Comparison of ENCODE assay signal across 38 cellular contexts in the genomic region with DNA sequence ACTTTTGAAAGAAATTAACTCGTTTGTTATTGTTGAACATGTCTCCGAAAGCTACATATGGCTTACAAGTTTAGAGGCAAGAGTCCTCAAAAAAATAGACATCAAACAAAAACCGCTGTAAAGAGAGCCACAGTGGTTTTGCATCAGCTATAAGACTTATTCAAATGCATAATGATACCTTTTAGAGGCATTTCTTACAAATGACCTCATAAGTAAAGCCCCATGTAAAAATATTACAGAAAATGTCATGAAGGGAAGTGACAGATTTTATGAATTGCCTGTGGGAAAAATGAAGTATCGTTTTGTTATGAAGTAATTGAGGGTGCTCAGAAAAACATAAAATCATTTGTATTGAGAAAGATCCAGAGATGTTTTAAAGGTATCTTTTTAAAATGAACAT.
"Had no signal": no experiment of that assay in that cellular context is flagged by ENCODE, and none has a peak within 500 bp of the region (broad histone marks: within the 10 kb centered on the region; RNA-seq: fewer than 3 reads in every experiment).

No MANE protein-coding gene starts in this region.

- H3K27ac ChIP-seq: ascending aorta, cardiac muscle cell, VCaP had no signal

- H3K4me1 Mint-ChIP-seq: activated B cell treated with CpG ODN at 0.5 μM for 24 hours; activated CD4-positive, alpha-beta memory T cell treated with anti-CD3 and anti-CD28 coated beads, Interleukin-2, amount 10 ng/mL, durations not matched to agents 7 days and 5 days; activated CD4-positive, alpha-beta T cell treated with anti-CD3 and anti-CD28 coated beads, Interleukin-2, amount 10 ng/mL, durations not matched to agents 24 days and 14 days; activated CD8-positive, alpha-beta memory T cell treated with anti-CD3 and anti-CD28 coated beads, Interleukin-2, amount 10 ng/mL, durations not matched to agents 7 days and 5 days; activated naive CD4-positive, alpha-beta T cell treated with anti-CD3 and anti-CD28 coated beads, Interleukin-2, amount 10 ng/mL, durations not matched to agents 7 days and 5 days; activated naive CD4-positive, alpha-beta T cell treated with anti-CD3 and anti-CD28 coated beads, Interleukin-2, amount 50 U/mL, for 24 hours; activated naive CD8-positive, alpha-beta T cell treated with anti-CD3 and anti-CD28 coated beads, Interleukin-2, amount 10 ng/mL, durations not matched to agents 7 days and 5 days; activated naive CD8-positive, alpha-beta T cell treated with anti-CD3 and anti-CD28 coated beads, Interleukin-2, amount 50 U/mL, for 24 hours; brain; central memory CD8-positive, alpha-beta T cell had no signal

- H3K36me3 ChIP-seq: ascending aorta, cardiac muscle cell had no signal

- H3K36me3 Mint-ChIP-seq: activated CD8-positive, alpha-beta memory T cell treated with anti-CD3 and anti-CD28 coated beads, Interleukin-2, amount 10 ng/mL, durations not matched to agents 7 days and 5 days; activated naive CD4-positive, alpha-beta T cell treated with anti-CD3 and anti-CD28 coated beads, Interleukin-2, amount 10 ng/mL, durations not matched to agents 7 days and 5 days; activated naive CD4-positive, alpha-beta T cell treated with anti-CD3 and anti-CD28 coated beads, Interleukin-2, amount 50 U/mL, for 24 hours; activated naive CD8-positive, alpha-beta T cell; activated naive CD8-positive, alpha-beta T cell treated with anti-CD3 and anti-CD28 coated beads, Interleukin-2, amount 10 ng/mL, durations not matched to agents 7 days and 5 days; brain had no signal

- H3K4me3 ChIP-seq: ascending aorta, cardiac muscle cell had no signal

- H3K27ac Mint-ChIP-seq: activated B cell treated with CpG ODN at 0.5 μM for 24 hours; activated CD4-positive, alpha-beta memory T cell treated with anti-CD3 and anti-CD28 coated beads, Interleukin-2, amount 10 ng/mL, durations not matched to agents 7 days and 5 days; activated CD4-positive, alpha-beta T cell treated with anti-CD3 and anti-CD28 coated beads, Interleukin-2, amount 10 ng/mL, durations not matched to agents 24 days and 14 days; activated CD8-positive, alpha-beta memory T cell treated with anti-CD3 and anti-CD28 coated beads, Interleukin-2, amount 10 ng/mL, durations not matched to agents 7 days and 5 days; activated CD8-positive, alpha-beta T cell treated with anti-CD3 and anti-CD28 coated beads, Interleukin-2, amount 10 ng/mL, durations not matched to agents 7 days and 5 days; activated naive CD4-positive, alpha-beta T cell treated with anti-CD3 and anti-CD28 coated beads, Interleukin-2, amount 10 ng/mL, durations not matched to agents 7 days and 5 days; activated naive CD4-positive, alpha-beta T cell treated with anti-CD3 and anti-CD28 coated beads, Interleukin-2, amount 50 U/mL, for 24 hours; activated naive CD8-positive, alpha-beta T cell; activated naive CD8-positive, alpha-beta T cell treated with anti-CD3 and anti-CD28 coated beads, Interleukin-2, amount 10 ng/mL, durations not matched to agents 7 days and 5 days; activated naive CD8-positive, alpha-beta T cell treated with anti-CD3 and anti-CD28 coated beads, Interleukin-2, amount 50 U/mL, for 24 hours; activated T-cell treated with anti-CD3 and anti-CD28 coated beads, Interleukin-2, amount 50 U/mL, for 24 hours; activated T-helper 2 cell treated with anti-CD3 and anti-CD28 coated beads, Interferon-gamma antibody, Interleukin-2, Interleukin-4, amounts not matched to agents 10 μg/mL and 5 μg/mL and 100 μg/mL, durations not matched to agents 14 hours and 24 hours and 36 hours; brain; T-helper 1 cell treated with Interleukin-12 subunit alpha and Interleukin-12 subunit beta and Interleukin-4 antibody, amounts not matched to agents 30 μg/mL and 1 μg/mL, for 36 hours; T-helper 2 cell treated with Interferon-gamma antibody and Interleukin-4, amounts not matched to agents 5 μg/mL and 100 μg/mL, for 36 hours had no signal

- H3K27me3 ChIP-seq: ascending aorta, cardiac muscle cell had no signal

- H3K27me3 Mint-ChIP-seq: activated B cell treated with CpG ODN at 0.5 μM for 24 hours; activated CD4-positive, alpha-beta memory T cell treated with anti-CD3 and anti-CD28 coated beads, Interleukin-2, amount 10 ng/mL, durations not matched to agents 7 days and 5 days; activated CD4-positive, alpha-beta T cell treated with anti-CD3 and anti-CD28 coated beads, Interleukin-2, amount 10 ng/mL, durations not matched to agents 24 days and 14 days; activated CD8-positive, alpha-beta memory T cell treated with anti-CD3 and anti-CD28 coated beads, Interleukin-2, amount 10 ng/mL, durations not matched to agents 7 days and 5 days; activated naive CD4-positive, alpha-beta T cell treated with anti-CD3 and anti-CD28 coated beads, Interleukin-2, amount 10 ng/mL, durations not matched to agents 7 days and 5 days; activated naive CD4-positive, alpha-beta T cell treated with anti-CD3 and anti-CD28 coated beads, Interleukin-2, amount 50 U/mL, for 24 hours; activated naive CD8-positive, alpha-beta T cell; activated naive CD8-positive, alpha-beta T cell treated with anti-CD3 and anti-CD28 coated beads, Interleukin-2, amount 10 ng/mL, durations not matched to agents 7 days and 5 days; activated naive CD8-positive, alpha-beta T cell treated with anti-CD3 and anti-CD28 coated beads, Interleukin-2, amount 50 U/mL, for 24 hours; activated T-cell treated with anti-CD3 and anti-CD28 coated beads, Interleukin-2, amount 50 U/mL, for 24 hours; brain; central memory CD8-positive, alpha-beta T cell had no signal

- ATAC-seq: activated CD8-positive, alpha-beta memory T cell treated with anti-CD3 and anti-CD28 coated beads, Interleukin-2, amount 10 ng/mL, durations not matched to agents 7 days and 5 days; activated CD8-positive, alpha-beta T cell treated with anti-CD3 and anti-CD28 coated beads, Interleukin-2, amount 10 ng/mL, durations not matched to agents 7 days and 5 days; activated naive CD8-positive, alpha-beta T cell treated with anti-CD3 and anti-CD28 coated beads, Interleukin-2, amount 50 U/mL, for 24 hours had no signal

- H3K4me3 Mint-ChIP-seq: activated B cell treated with CpG ODN at 0.5 μM for 24 hours; activated CD4-positive, alpha-beta memory T cell treated with anti-CD3 and anti-CD28 coated beads, Interleukin-2, amount 10 ng/mL, durations not matched to agents 7 days and 5 days; activated CD4-positive, alpha-beta T cell treated with anti-CD3 and anti-CD28 coated beads, Interleukin-2, amount 10 ng/mL, durations not matched to agents 24 days and 14 days; activated CD8-positive, alpha-beta memory T cell treated with anti-CD3 and anti-CD28 coated beads, Interleukin-2, amount 10 ng/mL, durations not matched to agents 7 days and 5 days; activated CD8-positive, alpha-beta T cell treated with anti-CD3 and anti-CD28 coated beads, Interleukin-2, amount 10 ng/mL, durations not matched to agents 7 days and 5 days; activated naive CD4-positive, alpha-beta T cell treated with anti-CD3 and anti-CD28 coated beads, Interleukin-2, amount 10 ng/mL, durations not matched to agents 7 days and 5 days; activated naive CD4-positive, alpha-beta T cell treated with anti-CD3 and anti-CD28 coated beads, Interleukin-2, amount 50 U/mL, for 24 hours; activated naive CD8-positive, alpha-beta T cell; activated naive CD8-positive, alpha-beta T cell treated with anti-CD3 and anti-CD28 coated beads, Interleukin-2, amount 10 ng/mL, durations not matched to agents 7 days and 5 days; activated naive CD8-positive, alpha-beta T cell treated with anti-CD3 and anti-CD28 coated beads, Interleukin-2, amount 50 U/mL, for 24 hours; activated T-cell treated with anti-CD3 and anti-CD28 coated beads, Interleukin-2, amount 50 U/mL, for 24 hours; brain; central memory CD8-positive, alpha-beta T cell; T-helper 1 cell treated with Interleukin-12 subunit alpha and Interleukin-12 subunit beta and Interleukin-4 antibody, amounts not matched to agents 30 μg/mL and 1 μg/mL, for 36 hours; T-helper 2 cell treated with Interferon-gamma antibody and Interleukin-4, amounts not matched to agents 5 μg/mL and 100 μg/mL, for 36 hours had no signal

- H3K9me3 Mint-ChIP-seq: activated B cell treated with CpG ODN at 0.5 μM for 24 hours; activated CD4-positive, alpha-beta T cell treated with anti-CD3 and anti-CD28 coated beads, Interleukin-2, amount 10 ng/mL, durations not matched to agents 24 days and 14 days; brain had no signal

- H3K4me1 ChIP-seq: ascending aorta had no signal

- FAIRE-seq: bronchial epithelial cell, TTC549 had no signal

- DNase-seq: activated B cell treated with CpG ODN at 0.5 μM for 24 hours; activated CD4-positive, alpha-beta memory T cell treated with anti-CD3 and anti-CD28 coated beads, Interleukin-2, amount 10 ng/mL, durations not matched to agents 7 days and 5 days; activated CD4-positive, alpha-beta T cell treated with anti-CD3 and anti-CD28 coated beads for 4 hours; activated CD4-positive, alpha-beta T cell treated with anti-CD3 and anti-CD28 coated beads, Interleukin-2, amount 10 ng/mL, durations not matched to agents 24 days and 14 days; activated CD4-positive, alpha-beta T cell treated with anti-CD3 and anti-CD28 coated beads, Interleukin-2, amount 50 U/mL, for 1 hour; activated CD4-positive, alpha-beta T cell treated with anti-CD3 and anti-CD28 coated beads, Interleukin-2, amount 50 U/mL, for 4 hours; activated CD4-positive, CD25-positive, alpha-beta regulatory T cell treated with anti-CD3 and anti-CD28 coated beads, Interleukin-2, amount 50 U/mL, for 72 hours; activated CD8-positive, alpha-beta memory T cell treated with anti-CD3 and anti-CD28 coated beads for 24 hours; activated CD8-positive, alpha-beta memory T cell treated with anti-CD3 and anti-CD28 coated beads, Interleukin-2, amount 10 ng/mL, durations not matched to agents 7 days and 5 days; activated CD8-positive, alpha-beta memory T cell treated with anti-CD3 and anti-CD28 coated beads, Interleukin-2, amount 50 U/mL, for 48 hours; activated CD8-positive, alpha-beta T cell treated with anti-CD3 and anti-CD28 coated beads, Interleukin-2, amount 10 ng/mL, durations not matched to agents 7 days and 5 days; activated effector memory CD4-positive, alpha-beta T cell treated with Interleukin-2 at 50 U/mL for 16 hours; activated gamma-delta T cell; activated naive CD4-positive, alpha-beta T cell treated with anti-CD3 and anti-CD28 coated beads, Interleukin-2, amount 10 ng/mL, durations not matched to agents 7 days and 5 days; activated naive CD4-positive, alpha-beta T cell treated with Interleukin-2 at 50 U/mL for 16 hours; activated naive CD8-positive, alpha-beta T cell treated with anti-CD3 and anti-CD28 coated beads, Interleukin-2, amount 10 ng/mL, durations not matched to agents 7 days and 5 days; activated naive CD8-positive, alpha-beta T cell treated with anti-CD3 and anti-CD28 coated beads, Interleukin-2, amount 50 U/mL, for 24 hours; activated T-cell treated with anti-CD3 and anti-CD28 coated beads, Interleukin-2, amount 50 U/mL, for 24 hours; activated T-cell treated with anti-CD3 and anti-CD28 coated beads, Interleukin-2, amount 50 U/mL, for 48 hours; amygdala; anterior cingulate cortex; caudate nucleus; cerebellar nuclear complex; T-helper 1 cell; T-helper 2 cell; T-helper 9 cell had no signal

- H3K9me3 ChIP-seq: ascending aorta had no signal
